In genomic region chrX:1476682-1477081, GRCh38 we compare ENCODE assay signal across 20 cellular contexts. TPM values are rescaled to one million over a fixed set of nuclear protein-coding genes. Genes with fewer than 3 reads are reported as not detected.
A peak's percentile ranks its signal among the peaks of the same experiment; 100 is the strongest.
DNase-seq lines count a peak whose midpoint lies in the region; ATAC-seq lines count a peak whose summit lies in the region.
"Had no signal": no experiment of that assay in that cellular context is flagged by ENCODE, and none has a peak within 500 bp of the region (broad histone marks: within the 10 kb centered on the region; RNA-seq: fewer than 3 reads in every experiment).

No MANE protein-coding gene starts in this region.

- H3K27me3 Mint-ChIP-seq in T-helper 17 cell = no peaks in the 10 kb centered on the region
- no peaks in the 10 kb centered on the region for H3K27me3 Mint-ChIP-seq in stimulated activated memory B cell treated with anti-CD40 and anti-IgM and Interleukin-4, amounts not matched to agents 10 μg/mL and 1 μg/mL and 100 μg/mL, for 72 hours
- H3K27me3 Mint-ChIP-seq: T-cell had no signal

- H3K9me3 ChIP-seq in T-helper 17 cell (ENCODE audit: control insufficient read depth, low read length, poor library complexity, severe bottlenecking) = no peaks in the 10 kb centered on the region
- H3K9me3 ChIP-seq: body of pancreas, transverse colon had no signal

- H3K27ac Mint-ChIP-seq in T-helper 17 cell = peak overlapping the region; percentile 99
- peak overlapping the region; percentile 69 for H3K27ac Mint-ChIP-seq in stimulated activated memory B cell treated with anti-CD40 and anti-IgM and Interleukin-4, amounts not matched to agents 10 μg/mL and 1 μg/mL and 100 μg/mL, for 72 hours
- H3K27ac Mint-ChIP-seq: nephron progenitor cell had no signal

- peak; percentile 14 for DNase-seq in activated T-cell treated with anti-CD3 and anti-CD28 coated beads, Interleukin-2, amount 50 U/mL, for 1 hour
- no peak for DNase-seq in activated T-cell treated with anti-CD3 and anti-CD28 coated beads for 4 hours
- DNase-seq in T-helper 17 cell = no peak
- DNase-seq in left lobe of liver (ENCODE audit: low spot score) = peak; percentile 14
- DNase-seq in NCI-H1105 treated with DMSO at 0.1 percent for 48 hours (lab: John Stamatoyannopoulos, UW) = no peak
- no peak for DNase-seq in kidney tubule cell (ENCODE audit: low spot score)
- DNase-seq in ACHN = no peak
- DNase-seq: activated gamma-delta T cell, body of pancreas, Calu3, cerebellar nuclear complex, midbrain, NCI-H1436, NCI-H2107, NCI-H446, nephron progenitor cell, RPMI8226, transverse colon had no signal

- ATAC-seq in T-helper 17 cell (no peak), left lobe of liver (no peak)
- ATAC-seq in stimulated activated memory B cell treated with anti-CD40 and anti-IgM and Interleukin-4, amounts not matched to agents 10 μg/mL and 1 μg/mL and 100 μg/mL, for 72 hours = no peak
- ATAC-seq: body of pancreas, T-cell had no signal

- peak overlapping the region; percentile 71 for H3K4me3 Mint-ChIP-seq in T-helper 17 cell
- no peak overlapping the region for H3K4me3 Mint-ChIP-seq in stimulated activated memory B cell treated with anti-CD40 and anti-IgM and Interleukin-4, amounts not matched to agents 10 μg/mL and 1 μg/mL and 100 μg/mL, for 72 hours
- H3K4me3 Mint-ChIP-seq: nephron progenitor cell had no signal

- in situ Hi-C loops in ACHN (cut with HindIII; ENCODE audit: low pct_ligation_motif_present, low pct_unique_long_range_greater_than_20kb, low sequenced_read_pairs) = no loop called here

- H3K9me3 Mint-ChIP-seq in stimulated activated memory B cell treated with anti-CD40 and anti-IgM and Interleukin-4, amounts not matched to agents 10 μg/mL and 1 μg/mL and 100 μg/mL, for 72 hours = peaks cover 45% of the 10 kb centered on the region

- peaks cover 36% of the 10 kb centered on the region for H3K36me3 Mint-ChIP-seq in T-helper 17 cell (ENCODE audit: low read depth)
- peaks cover 88% of the 10 kb centered on the region for H3K36me3 Mint-ChIP-seq in stimulated activated memory B cell treated with anti-CD40 and anti-IgM and Interleukin-4, amounts not matched to agents 10 μg/mL and 1 μg/mL and 100 μg/mL, for 72 hours

- peaks cover 46% of the 10 kb centered on the region for H3K4me1 Mint-ChIP-seq in T-helper 17 cell
- peaks cover 91% of the 10 kb centered on the region for H3K4me1 Mint-ChIP-seq in stimulated activated memory B cell treated with anti-CD40 and anti-IgM and Interleukin-4, amounts not matched to agents 10 μg/mL and 1 μg/mL and 100 μg/mL, for 72 hours

RNA-seq across cellular contexts. Expression of gene ASMTL, which starts 24.0 kb away (rescaled TPM):
- total RNA-seq in T-helper 17 cell = 10 to 100 TPM; 33.8 to 34.6 TPM
- 31.4 TPM for total RNA-seq in left lobe of liver

Comparison
In these comparisons a context has a peak if more than half of its experiments do, and no peak if none do; other contexts are left out.
1. DNase-seq: peak in activated T-cell treated with anti-CD3 and anti-CD28 coated beads, Interleukin-2, amount 50 U/mL, for 1 hour (single experiment) and left lobe of liver (single experiment); none in activated T-cell treated with anti-CD3 and anti-CD28 coated beads for 4 hours (single experiment), T-helper 17 cell (0 of 3), NCI-H1105 treated with DMSO at 0.1 percent for 48 hours (single experiment), kidney tubule cell (single experiment) and ACHN (single experiment).